In genomic region chr6:2733324-2733723, GRCh38 we compare ENCODE assay signal across 1 cellular context.
TF ChIP-seq lines count a peak whose summit lies in the region.

No MANE protein-coding gene starts in this region.

TF ChIP-seq in WTC11, 78 proteins besides CTCF, POLR2A, EP300 and RAD21 (continued from another document):
- no peak for TF ChIP-seq HMGXB4 (CRISPR knock-in tag; IDR thresholded peaks at IDR 0.05)
- no peak for TF ChIP-seq TEAD1 (CRISPR knock-in tag; IDR thresholded peaks at IDR 0.05)
- TF ChIP-seq SMAD4 (CRISPR knock-in tag; IDR thresholded peaks at IDR 0.05) = no peak
